In the genomic region with DNA sequence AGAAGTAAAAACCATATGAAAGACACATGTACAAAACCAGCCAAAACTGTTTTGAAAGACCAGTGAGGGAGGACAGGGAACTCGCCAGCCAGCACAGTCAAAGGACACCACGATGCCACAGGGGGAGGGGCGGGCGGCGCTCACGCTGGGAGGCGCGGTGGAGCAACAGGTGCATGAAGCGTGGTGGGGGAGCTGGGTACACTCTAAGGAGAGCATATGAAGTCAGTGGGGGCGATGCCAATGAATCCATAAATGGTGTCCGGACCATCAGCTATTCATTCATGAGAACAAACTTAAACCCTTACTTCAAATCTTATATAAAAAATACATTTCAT, we compare ENCODE assay signal across 18 cellular contexts.
"Had no signal": no experiment of that assay in that cellular context is flagged by ENCODE, and none has a peak within 500 bp of the region (broad histone marks: within the 10 kb centered on the region; RNA-seq: fewer than 3 reads in every experiment).

No MANE protein-coding gene starts in this region.

- H3K9me3 ChIP-seq: SJSA1, thyroid gland had no signal

- H3K27ac ChIP-seq: epithelial cell of prostate, foreskin keratinocyte, SJSA1, thyroid gland, VCaP had no signal

- H3K27me3 ChIP-seq: dorsolateral prefrontal cortex, foreskin keratinocyte, SJSA1, thyroid gland had no signal

- DNase-seq: activated CD4-positive, alpha-beta T cell treated with anti-CD3 and anti-CD28 coated beads, Interleukin-2, amount 50 U/mL, for 1 hour; activated CD4-positive, CD25-positive, alpha-beta regulatory T cell treated with anti-CD3 and anti-CD28 coated beads, Interleukin-2, amount 50 U/mL, for 72 hours; activated naive CD4-positive, alpha-beta T cell treated with anti-CD3 and anti-CD28 coated beads, Interleukin-2, amount 50 U/mL, for 16 hours; activated T-cell treated with anti-CD3 and anti-CD28 coated beads for 4 hours; amniotic stem cell; endodermal cell; foreskin keratinocyte; hypothalamus; kidney; occipital lobe; stimulated activated naive CD4-positive, alpha-beta T cell; thyroid gland had no signal

- ATAC-seq: foreskin keratinocyte had no signal

- H3K4me3 Mint-ChIP-seq: activated T-helper 17 cell treated with anti-CD3 and anti-CD28 coated beads, Interleukin-2, amount 50 U/mL, for 72 hours; endodermal cell; T-helper 1 cell treated with Interleukin-12 subunit alpha and Interleukin-12 subunit beta and Interleukin-4 antibody, amounts not matched to agents 30 μg/mL and 1 μg/mL, for 36 hours had no signal

- H3K4me1 Mint-ChIP-seq: activated T-helper 17 cell treated with anti-CD3 and anti-CD28 coated beads, Interleukin-2, amount 50 U/mL, for 72 hours had no signal

- H3K27ac Mint-ChIP-seq: activated T-helper 17 cell treated with anti-CD3 and anti-CD28 coated beads, Interleukin-2, amount 50 U/mL, for 72 hours; endodermal cell had no signal

- H3K27me3 Mint-ChIP-seq: activated T-helper 17 cell treated with anti-CD3 and anti-CD28 coated beads, Interleukin-2, amount 50 U/mL, for 72 hours had no signal

- H3K9me3 Mint-ChIP-seq: activated T-helper 17 cell treated with anti-CD3 and anti-CD28 coated beads, Interleukin-2, amount 50 U/mL, for 72 hours; endodermal cell; T-helper 1 cell treated with Interleukin-12 subunit alpha and Interleukin-12 subunit beta and Interleukin-4 antibody, amounts not matched to agents 30 μg/mL and 1 μg/mL, for 36 hours had no signal

- H3K4me3 ChIP-seq: dorsolateral prefrontal cortex, SJSA1, thyroid gland had no signal
